11 cellular contexts compared by ENCODE assay signal in the genomic region with DNA sequence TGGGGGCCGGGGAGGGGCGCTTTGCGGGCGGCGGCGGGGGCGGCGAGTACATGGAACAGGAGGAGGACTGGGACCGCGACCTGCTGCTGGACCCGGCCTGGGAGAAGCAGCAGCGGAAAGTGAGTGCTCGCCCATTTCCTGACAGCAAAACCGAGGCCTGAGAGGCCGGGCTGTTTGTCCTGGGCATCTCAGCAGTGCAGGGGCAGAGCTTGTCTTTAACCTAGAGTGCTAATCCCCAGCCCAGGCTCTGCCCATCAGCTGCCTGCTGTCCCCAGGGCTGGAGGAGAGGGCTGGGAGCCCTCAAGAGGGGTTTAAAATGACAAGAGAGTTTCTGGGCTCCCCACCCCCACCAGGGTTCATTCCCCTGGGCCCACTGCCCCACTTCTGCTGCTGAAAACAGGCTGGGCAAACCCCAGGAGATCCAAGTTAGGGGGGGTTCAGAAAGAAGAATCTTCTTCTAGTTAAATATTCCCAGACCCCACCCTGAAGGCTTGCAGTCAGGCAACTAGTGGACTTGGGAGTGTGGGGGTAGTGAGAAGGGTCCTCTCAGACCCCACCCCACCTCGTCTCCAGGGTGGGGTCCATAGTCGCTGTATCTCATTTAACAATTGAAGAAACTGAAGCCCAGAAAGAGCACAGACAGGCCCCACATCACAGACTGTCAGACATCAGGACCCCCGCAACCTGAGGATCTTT. TPM values are rescaled to one million over a fixed set of nuclear protein-coding genes. Genes with fewer than 3 reads are reported as not detected.
DNase-seq lines count a peak whose midpoint lies in the region; ATAC-seq, FAIRE-seq and TF ChIP-seq lines count a peak whose summit lies in the region.
"Had no signal": no experiment of that assay in that cellular context is flagged by ENCODE, and none has a peak within 500 bp of the region (broad histone marks: within the 10 kb centered on the region; RNA-seq: fewer than 3 reads in every experiment).

No MANE protein-coding gene starts in this region.

- no peak overlapping the region for H2BK15ac ChIP-seq in IMR-90 (ENCODE audit: low read depth, low read length)

- H3K4me1 Mint-ChIP-seq in osteocyte (ENCODE audit: unreplicated experiment): peaks cover 22% of the 10 kb centered on the region

- H3K27ac Mint-ChIP-seq in osteocyte (ENCODE audit: unreplicated experiment): no peak overlapping the region

- no peak overlapping the region for H3K14ac ChIP-seq in IMR-90 (replicated peaks; ENCODE audit: low read depth, low read length)

- DNase-seq in GM06990 (ENCODE audit: extremely low read depth, insufficient read length) (no peak), IMR-90 (no peak), colonic mucosa (no peak), osteocyte (ENCODE audit: extremely low spot score, unreplicated experiment) (no peak), NCI-H1092 treated with DMSO at 0.1 percent for 48 hours (lab: John Stamatoyannopoulos, UW) (no peak), kidney (no peak), MV-4-11 (lab: John Stamatoyannopoulos, UW) (no peak)
- DNase-seq: NCI-H1105 treated with DMSO at 0.1 percent for 48 hours had no signal

- H3K27me3 Mint-ChIP-seq in osteocyte (ENCODE audit: unreplicated experiment): peaks cover 5% of the 10 kb centered on the region

- no TSS peak for BruUV-seq in IMR-90 (replicated peaks; lab: Mats Ljungman, UMichigan)

- no peak overlapping the region for H2AK5ac ChIP-seq in IMR-90 (ENCODE audit: low read depth, low read length)

- H2BK5ac ChIP-seq in IMR-90 (ENCODE audit: low read depth, low read length, poor library complexity, severe bottlenecking): no peak overlapping the region

- POLR2A ChIA-PET in IMR-90 (lab: Charles Lee; ENCODE audit: unreplicated experiment): interaction anchor here (0.5 kb wide), 1 partner anchor 81 kb away, joined by 3 read pairs; no protein-coding TSS in a partner anchor

- peak overlapping the region; percentile 88 for H3K4me3 ChIP-seq in GM06990 (replicated peaks; ENCODE audit: low read depth, low read length)
- no peak overlapping the region for H3K4me3 ChIP-seq in IMR-90 (ENCODE audit: insufficient read depth, low read depth, low read length)
- peak overlapping the region; percentile 88 for H3K4me3 ChIP-seq in colonic mucosa
- H3K4me3 ChIP-seq in kidney (ENCODE audit: low read length in 2 of 2): no peak overlapping the region

- H4K20me1 ChIP-seq in IMR-90 (ENCODE audit: insufficient read depth, low read length): peaks cover 2% of the 10 kb centered on the region; the same call in 1 of the 2 replicates

- 11% methylated on average over 12 of the region's 18 CpGs; no CpG with 5 or more reads in 1 of the 2 experiments for WGBS in IMR-90 (ENCODE audit: extremely low coverage in 2 of 2, insufficient read length in 1 of 2), 2 experiments

- no peak overlapping the region for H4K5ac ChIP-seq in IMR-90 (ENCODE audit: low read depth, low read length)

- H2AK9ac ChIP-seq in IMR-90 (replicated peaks; ENCODE audit: low read depth, low read length, poor library complexity): no peak overlapping the region

- H4K91ac ChIP-seq in IMR-90 (ENCODE audit: insufficient read depth, low read depth, low read length): no peak overlapping the region

- in situ Hi-C loops in IMR-90 (cut with MboI; ENCODE audit: low sequenced_read_pairs): no loop called here

- H3K56ac ChIP-seq in IMR-90 (ENCODE audit: extremely low read depth, insufficient read depth, low read length): no peak overlapping the region

- TF ChIP-seq CTCF in GM06990 (IDR thresholded peaks at IDR 0.05; ENCODE audit: insufficient read depth, low read length, poor library complexity, severe bottlenecking) (no peak), IMR-90 (conservative IDR thresholded peaks at IDR 0.05; ENCODE audit: low read depth, low read length) (no peak), colonic mucosa (IDR thresholded peaks at IDR 0.05) (no peak), osteocyte (IDR thresholded peaks at IDR 0.05) (no peak), kidney (IDR thresholded peaks at IDR 0.05; ENCODE audit: borderline replicate concordance, extremely low read depth, insufficient read depth) (no peak)

- dilution Hi-C loops in IMR-90 (cut with HindIII; ENCODE audit: low sequenced_read_pairs, unreplicated experiment): no loop called here

- peaks cover 10% of the 10 kb centered on the region for H3K36me3 Mint-ChIP-seq in osteocyte (ENCODE audit: unreplicated experiment)

- H2AFZ ChIP-seq in IMR-90 (replicated peaks; ENCODE audit: low read length, poor library complexity): peak overlapping the region; percentile 97

- H4K8ac ChIP-seq in IMR-90 (ENCODE audit: low read depth in 2 of 2, low read length in 2 of 2): no peak overlapping the region

- CTCF ChIA-PET in IMR-90 (lab: Yijun Ruan, JAX): interaction anchor here (0.5 kb wide), 1 partner anchor 11 kb away, joined by 3 read pairs; no protein-coding TSS in a partner anchor

- no peak overlapping the region for H3K4ac ChIP-seq in IMR-90 (ENCODE audit: low read depth, low read length)

- H3K9me3 ChIP-seq in IMR-90 (ENCODE audit: control insufficient read depth, insufficient read depth, low read length) (no peaks in the 10 kb centered on the region), colonic mucosa (no peaks in the 10 kb centered on the region), kidney (ENCODE audit: control insufficient read depth in 1 of 2, low read length in 2 of 2) (no peaks in the 10 kb centered on the region)

- H2BK120ac ChIP-seq in IMR-90 (ENCODE audit: low read depth, low read length): no peak overlapping the region

- H3K27ac ChIP-seq in IMR-90 (ENCODE audit: insufficient read depth, low read length) (no peak overlapping the region), colonic mucosa (no peak overlapping the region), kidney (ENCODE audit: low read depth in 2 of 2, low read length in 2 of 2) (no peak overlapping the region)

- no peak overlapping the region for H3K4me2 ChIP-seq in IMR-90 (ENCODE audit: low read depth, low read length)

- H3K4me1 ChIP-seq in IMR-90 (ENCODE audit: control insufficient read depth, insufficient read depth, low read length) (peaks cover 6% of the 10 kb centered on the region), colonic mucosa (peaks cover 12% of the 10 kb centered on the region), kidney (ENCODE audit: control insufficient read depth in 1 of 2, insufficient read depth in 1 of 2, low read depth in 1 of 2, low read length in 2 of 2) (peaks cover 4 to 9% of the 10 kb centered on the region in 2 donors)

- peak overlapping the region; percentile 75 for H3K4me3 Mint-ChIP-seq in osteocyte (ENCODE audit: unreplicated experiment)

- FAIRE-seq in kidney (lab: Jason Lieb, UNC): no peak
- FAIRE-seq: bronchial epithelial cell, keratinocyte had no signal

- H3K9ac ChIP-seq in IMR-90 (ENCODE audit: low read depth, low read length) (no peak overlapping the region), colonic mucosa (ENCODE audit: low read depth in 2 of 2, low read length in 2 of 2) (peak overlapping the region in 1 of 2 donors; percentile 24), kidney (ENCODE audit: low read length in 2 of 2) (no peak overlapping the region)

- no peaks in the 10 kb centered on the region for H3K9me3 Mint-ChIP-seq in osteocyte (ENCODE audit: unreplicated experiment)

- H3K18ac ChIP-seq in IMR-90 (ENCODE audit: low read depth, low read length): no peak overlapping the region

- H3K27me3 ChIP-seq in GM06990 (replicated peaks; ENCODE audit: control insufficient read depth, insufficient read depth, low read length) (no peaks in the 10 kb centered on the region; the same call in 1 of the 2 replicates), IMR-90 (ENCODE audit: control insufficient read depth, insufficient read depth, low read length) (peaks cover 26% of the 10 kb centered on the region), colonic mucosa (no peaks in the 10 kb centered on the region)

- H2BK20ac ChIP-seq in IMR-90 (ENCODE audit: low read depth, low read length): no peak overlapping the region

- H3K36me3 ChIP-seq in GM06990 (ENCODE audit: control insufficient read depth, insufficient read depth, low read length) (peaks cover 5% of the 10 kb centered on the region), IMR-90 (ENCODE audit: control insufficient read depth, insufficient read depth, low read length) (peaks cover 4% of the 10 kb centered on the region; the same call in 1 of the 2 replicates), colonic mucosa (no peaks in the 10 kb centered on the region), kidney (ENCODE audit: control insufficient read depth in 1 of 2, insufficient read depth in 2 of 2, low read length in 2 of 2) (peaks cover 0 to 2% of the 10 kb centered on the region in 2 donors)

- peaks cover 3 to 19% of the 10 kb centered on the region in 2 experiments; a peak in 2 of 4 replicates for H3K79me1 ChIP-seq in IMR-90 (ENCODE audit: low read depth in 1 of 2, low read length in 2 of 2)

- no peak for TF ChIP-seq RAD21 in IMR-90 (IDR thresholded peaks at IDR 0.05; ENCODE audit: low read length)

- intact Hi-C loops in IMR-90 (cut with micrococcal nuclease): loop anchor here (1.0 to 2.0 kb wide), 2 partner anchors 92 to 130 kb away; a partner anchor contains a TSS
- intact Hi-C loops in colonic mucosa (cut with DNase I): no loop called here
- intact Hi-C loops in kidney (cut with DNase I): no loop called here

- no peak overlapping the region for H3K23ac ChIP-seq in IMR-90 (ENCODE audit: low read depth, low read length)

- TF ChIP-seq POLR2A in IMR-90 (IDR thresholded peaks at IDR 0.05; ENCODE audit: low read depth, low read length): no peak

- ATAC-seq in IMR-90 (ENCODE audit: low read depth) (no peak), esophagus mucosa (no peak)

- peaks cover 4% of the 10 kb centered on the region; the same call in 1 of the 2 replicates for H3K9me1 ChIP-seq in IMR-90 (ENCODE audit: insufficient read depth, low read length)

RNA-seq across cellular contexts. Expression of a gene that starts 0.4 kb away (rescaled TPM):
- total RNA-seq in IMR-90 (2012; rRNA removed) (under 0.01 TPM in 2 replicates), colonic mucosa (under 1 TPM in 1 of 2 donors, not detected in 1; 0.11 TPM), osteocyte (0.11 TPM in 1 of 2 replicates, not detected in the other), esophagus mucosa (0.44 TPM), kidney (0.16 TPM)
- polyA plus RNA-seq in IMR-90 (2012; rRNA removed) (0.05 and 0.06 TPM in 2 replicates), kidney (ENCODE audit: insufficient read depth, low read depth, low replicate concordance) (not detected)
- 0.04 TPM in 1 of 2 replicates, not detected in the other for polyA plus RNA-seq in IMR-90 (2012; cell fraction: cytosol; rRNA removed)
- polyA plus RNA-seq in IMR-90 (2012; cell fraction: nucleus; rRNA removed; ENCODE audit: low replicate concordance): 0.31 and 0.55 TPM in 2 replicates
- total RNA-seq: bronchial epithelial cell had no signal
- polyA plus RNA-seq: keratinocyte had no signal

RNA-seq across cellular contexts. Expression of a gene that starts 1.3 kb away (rescaled TPM):
- 3.2 and 3.6 TPM in 2 replicates for total RNA-seq in IMR-90 (2012; rRNA removed)
- 10.9 and 18.1 TPM in 2 replicates for polyA plus RNA-seq in IMR-90 (2012; rRNA removed)
- 11.6 and 19.1 TPM in 2 replicates for polyA plus RNA-seq in IMR-90 (2012; cell fraction: cytosol; rRNA removed)
- 4.9 and 7.9 TPM in 2 replicates for polyA plus RNA-seq in IMR-90 (2012; cell fraction: nucleus; rRNA removed; ENCODE audit: low replicate concordance)
- total RNA-seq in colonic mucosa: 10 to 100 TPM in 1 of 2 donors, 1 to 10 TPM in 1; 7.7 to 10.7 TPM
- 15.7 and 16.6 TPM in 2 replicates for total RNA-seq in osteocyte
- 6.8 TPM for total RNA-seq in esophagus mucosa
- total RNA-seq in kidney: 18.7 TPM
- polyA plus RNA-seq in kidney (ENCODE audit: insufficient read depth, low read depth, low replicate concordance): 13.2 TPM

RNA-seq across cellular contexts. Expression of a gene that starts 21.3 kb away (rescaled TPM):
- total RNA-seq in IMR-90 (2012; rRNA removed) (3.6 and 4.1 TPM in 2 replicates), colonic mucosa (10 to 100 TPM in 1 of 2 donors, 1 to 10 TPM in 1; 3.1 to 17.3 TPM), osteocyte (not detected in 2 replicates), esophagus mucosa (4.1 TPM), kidney (58.0 TPM)
- polyA plus RNA-seq in IMR-90 (2012; rRNA removed) (15.2 and 16.0 TPM in 2 replicates), kidney (ENCODE audit: insufficient read depth, low read depth, low replicate concordance) (80.4 TPM)
- 15.8 and 25.9 TPM in 2 replicates for polyA plus RNA-seq in IMR-90 (2012; cell fraction: cytosol; rRNA removed)
- 51.7 and 61.9 TPM in 2 replicates for polyA plus RNA-seq in IMR-90 (2012; cell fraction: nucleus; rRNA removed; ENCODE audit: low replicate concordance)

RNA-seq across cellular contexts. Expression of a gene that starts 36.7 kb away (rescaled TPM):
- total RNA-seq in IMR-90 (2012; rRNA removed): 13.9 and 16.5 TPM in 2 replicates
- polyA plus RNA-seq in IMR-90 (2012; rRNA removed): 17.3 and 20.6 TPM in 2 replicates
- polyA plus RNA-seq in IMR-90 (2012; cell fraction: cytosol; rRNA removed): 10.3 and 17.4 TPM in 2 replicates
- 42.6 and 55.0 TPM in 2 replicates for polyA plus RNA-seq in IMR-90 (2012; cell fraction: nucleus; rRNA removed; ENCODE audit: low replicate concordance)
- total RNA-seq in colonic mucosa: 10 to 100 TPM; 16.8 to 25.8 TPM
- total RNA-seq in osteocyte: 44.1 and 51.1 TPM in 2 replicates
- 11.8 TPM for total RNA-seq in esophagus mucosa
- total RNA-seq in kidney: 85.4 TPM
- polyA plus RNA-seq in kidney (ENCODE audit: insufficient read depth, low read depth, low replicate concordance): 30.1 TPM

RNA-seq across cellular contexts. Expression of a gene that starts 45.7 kb away (rescaled TPM):
- total RNA-seq in IMR-90 (2012; rRNA removed) (under 0.01 and 0.18 TPM in 2 replicates), colonic mucosa (under 1 TPM; 0.53 to 0.62 TPM), osteocyte (0.19 and 0.39 TPM in 2 replicates), esophagus mucosa (0.16 TPM), kidney (1.0 TPM)
- polyA plus RNA-seq in IMR-90 (2012; rRNA removed) (0.14 and 0.19 TPM in 2 replicates), kidney (ENCODE audit: insufficient read depth, low read depth, low replicate concordance) (0.13 TPM)
- polyA plus RNA-seq in IMR-90 (2012; cell fraction: cytosol; rRNA removed): 0.10 and 0.15 TPM in 2 replicates
- polyA plus RNA-seq in IMR-90 (2012; cell fraction: nucleus; rRNA removed; ENCODE audit: low replicate concordance): 0.04 and 0.07 TPM in 2 replicates

Comparison
In these comparisons a context has a peak if more than half of its experiments do, and no peak if none do; other contexts are left out.
1. H3K4me3 ChIP-seq: peak in GM06990 (single experiment) and colonic mucosa (single experiment); none in IMR-90 (single experiment) and kidney (0 of 2).